In genomic region chr17:1625507-1626080, GRCh38 we compare ENCODE assay signal across 17 cellular contexts. TPM values are rescaled to one million over a fixed set of nuclear protein-coding genes. Genes with fewer than 3 reads are reported as not detected.
DNase-seq lines count a peak whose midpoint lies in the region; ATAC-seq and TF ChIP-seq lines count a peak whose summit lies in the region.
"Had no signal": no experiment of that assay in that cellular context is flagged by ENCODE, and none has a peak within 500 bp of the region (broad histone marks: within the 10 kb centered on the region; RNA-seq: fewer than 3 reads in every experiment).

No MANE protein-coding gene starts in this region.

- no peak for TF ChIP-seq EP300 in upper lobe of left lung (IDR thresholded peaks at IDR 0.05)

- TF ChIP-seq POLR2A in upper lobe of left lung (IDR thresholded peaks at IDR 0.05) = no peak

- H3K27me3 Mint-ChIP-seq in natural killer cell (ENCODE audit: low read depth in 2 of 2) (peaks cover 3 to 20% of the 10 kb centered on the region in 2 donors), endothelial cell (ENCODE audit: unreplicated experiment) (peaks cover 15% of the 10 kb centered on the region), neural progenitor cell (ENCODE audit: insufficient read depth, low read depth) (peaks cover 7% of the 10 kb centered on the region)
- H3K27me3 Mint-ChIP-seq in natural killer cell treated with Interleukin-12 subunit alpha and Interleukin-12 subunit beta and Interleukin-15 and Interleukin-18, amount 100 ng/mL, for 72 hours = peaks cover 0 to 7% of the 10 kb centered on the region in 2 donors
- H3K27me3 Mint-ChIP-seq: central memory CD8-positive, alpha-beta T cell had no signal

- intact Hi-C loops in natural killer cell (cut with micrococcal nuclease) = loop anchor here (5.0 kb wide), 1 partner anchor 108 kb away; the partner anchor contains the start of gene INPP5K

- 72 to 77% methylated on average over 9 of the region's 9 CpGs for WGBS in upper lobe of left lung, 2 donors

- peak overlapping the region; percentile 31 for H3K4me3 Mint-ChIP-seq in natural killer cell
- no peak overlapping the region for H3K4me3 Mint-ChIP-seq in natural killer cell treated with Interleukin-12 subunit alpha and Interleukin-12 subunit beta and Interleukin-15 and Interleukin-18, amount 100 ng/mL, for 72 hours
- H3K4me3 Mint-ChIP-seq in endothelial cell (ENCODE audit: unreplicated experiment) = peak overlapping the region; percentile 89
- peak overlapping the region; percentile 87 for H3K4me3 Mint-ChIP-seq in neural progenitor cell

- H3K4me3 ChIP-seq in neural progenitor cell = no peak overlapping the region
- no peak overlapping the region for H3K4me3 ChIP-seq in upper lobe of left lung
- H3K4me3 ChIP-seq: A549, adrenal gland, lung had no signal

- H3K4me1 ChIP-seq in neural progenitor cell = peaks cover 32% of the 10 kb centered on the region
- H3K4me1 ChIP-seq in upper lobe of left lung = peaks cover 29 to 52% (median 43%) of the 10 kb centered on the region in 4 donors

- H3K36me3 ChIP-seq in neural progenitor cell (no peaks in the 10 kb centered on the region), upper lobe of left lung (peaks cover 2 to 15% (median 8%) of the 10 kb centered on the region in 4 donors)
- H3K36me3 ChIP-seq: adrenal gland had no signal

- H3K36me3 Mint-ChIP-seq in natural killer cell (no peaks in the 10 kb centered on the region), endothelial cell (ENCODE audit: low read depth, unreplicated experiment) (peaks cover 9% of the 10 kb centered on the region), neural progenitor cell (peaks cover 2% of the 10 kb centered on the region)
- no peaks in the 10 kb centered on the region for H3K36me3 Mint-ChIP-seq in natural killer cell treated with Interleukin-12 subunit alpha and Interleukin-12 subunit beta and Interleukin-15 and Interleukin-18, amount 100 ng/mL, for 72 hours

- H3K27me3 ChIP-seq in neural progenitor cell (peaks cover 21% of the 10 kb centered on the region), upper lobe of left lung (no peaks in the 10 kb centered on the region)
- H3K27me3 ChIP-seq: adrenal gland had no signal

- H3F3A ChIP-seq in neural progenitor cell (ENCODE audit: low read depth) = peaks cover 30% of the 10 kb centered on the region

- no peaks in the 10 kb centered on the region for H3K9me3 Mint-ChIP-seq in natural killer cell
- no peaks in the 10 kb centered on the region for H3K9me3 Mint-ChIP-seq in natural killer cell treated with Interleukin-12 subunit alpha and Interleukin-12 subunit beta and Interleukin-15 and Interleukin-18, amount 100 ng/mL, for 72 hours
- H3K9me3 Mint-ChIP-seq in endothelial cell (ENCODE audit: unreplicated experiment) = no peaks in the 10 kb centered on the region
- H3K9me3 Mint-ChIP-seq in neural progenitor cell = no peaks in the 10 kb centered on the region
- H3K9me3 Mint-ChIP-seq: central memory CD8-positive, alpha-beta T cell had no signal

- H2AFZ ChIP-seq in neural progenitor cell (replicated peaks) = no peak overlapping the region

- peak overlapping the region; percentile 90 for H3K4me2 ChIP-seq in neural progenitor cell
- H3K4me2 ChIP-seq: A549 had no signal

- H3K9me3 ChIP-seq in neural progenitor cell (ENCODE audit: low read depth) = no peaks in the 10 kb centered on the region
- H3K9me3 ChIP-seq in upper lobe of left lung = no peaks in the 10 kb centered on the region
- H3K9me3 ChIP-seq: A549, adrenal gland had no signal

- TF ChIP-seq CTCF in natural killer cell (IDR thresholded peaks at IDR 0.05) (no peak), endothelial cell (IDR thresholded peaks at IDR 0.05; ENCODE audit: unreplicated experiment) (no peak), neural progenitor cell (IDR thresholded peaks at IDR 0.05) (no peak), upper lobe of left lung (IDR thresholded peaks at IDR 0.05) (no peak)

- no peak overlapping the region for H3K9ac ChIP-seq in neural progenitor cell

- H3K27ac Mint-ChIP-seq in natural killer cell = no peak overlapping the region
- H3K27ac Mint-ChIP-seq in natural killer cell treated with Interleukin-12 subunit alpha and Interleukin-12 subunit beta and Interleukin-15 and Interleukin-18, amount 100 ng/mL, for 72 hours = no peak overlapping the region
- peak overlapping the region; percentile 84 for H3K27ac Mint-ChIP-seq in endothelial cell (ENCODE audit: unreplicated experiment)
- H3K27ac Mint-ChIP-seq in neural progenitor cell = no peak overlapping the region

- ATAC-seq in natural killer cell (no peak), upper lobe of left lung (ENCODE audit: low FRiP score in 2 of 2) (no peak), HG03354 (IDR thresholded peaks at IDR 0.05; ENCODE audit: poor library complexity, severe bottlenecking, unreplicated experiment) (no peak)
- no peak for ATAC-seq in natural killer cell treated with Interleukin-12 subunit alpha and Interleukin-12 subunit beta and Interleukin-15 and Interleukin-18, amount 100 ng/mL, for 72 hours
- ATAC-seq: A549 had no signal

- peaks cover 15% of the 10 kb centered on the region for H4K20me1 ChIP-seq in neural progenitor cell (ENCODE audit: low read depth)

- H3K27ac ChIP-seq in neural progenitor cell = no peak overlapping the region
- peak overlapping the region; percentile 89 to 96 (median 93) for H3K27ac ChIP-seq in upper lobe of left lung
- H3K27ac ChIP-seq: A549 had no signal

- peaks cover 16 to 30% of the 10 kb centered on the region in 2 donors for H3K4me1 Mint-ChIP-seq in natural killer cell
- peaks cover 11 to 12% of the 10 kb centered on the region in 2 donors for H3K4me1 Mint-ChIP-seq in natural killer cell treated with Interleukin-12 subunit alpha and Interleukin-12 subunit beta and Interleukin-15 and Interleukin-18, amount 100 ng/mL, for 72 hours (ENCODE audit: low read depth in 2 of 2)
- peaks cover 40% of the 10 kb centered on the region for H3K4me1 Mint-ChIP-seq in endothelial cell (ENCODE audit: unreplicated experiment)
- H3K4me1 Mint-ChIP-seq in neural progenitor cell = peaks cover 33% of the 10 kb centered on the region

- no peaks in the 10 kb centered on the region for H3K79me2 ChIP-seq in neural progenitor cell (ENCODE audit: low read depth)

- DNase-seq in natural killer cell (no peak), endothelial cell (ENCODE audit: low spot score) (no peak), neural progenitor cell (ENCODE audit: low spot score) (no peak), upper lobe of left lung (peak in 1 of 2 donors; percentile 64), SW480 (ENCODE audit: low spot score) (no peak), DMS153 (lab: John Stamatoyannopoulos, UW) (no peak)
- DNase-seq in natural killer cell treated with Interleukin-12 subunit alpha and Interleukin-12 subunit beta and Interleukin-15 and Interleukin-18, amount 100 ng/mL, for 72 hours (ENCODE audit: low spot score) = no peak
- DNase-seq: activated CD4-positive, alpha-beta T cell treated with anti-CD3 and anti-CD28 coated beads, Interleukin-2, amount 50 U/mL, for 1 hour; activated T-cell treated with anti-CD3 and anti-CD28 coated beads, Interleukin-2, amount 50 U/mL, for 48 hours; effector memory CD4-positive, alpha-beta T cell; NCI-H1417; T-helper 9 cell had no signal

RNA-seq across cellular contexts. Expression of gene SLC43A2, which starts 3.0 kb away (rescaled TPM):
- 10 to 100 TPM; 24.5 to 36.0 (median 30.3) TPM for total RNA-seq in natural killer cell
- 1 to 10 TPM; 4.9 to 5.0 TPM for total RNA-seq in natural killer cell treated with Interleukin-12 subunit alpha and Interleukin-12 subunit beta and Interleukin-15 and Interleukin-18, amount 100 ng/mL, for 72 hours
- total RNA-seq in endothelial cell (ENCODE audit: unreplicated experiment) = 71.4 TPM
- 6.8 and 18.4 TPM in 2 replicates for total RNA-seq in neural progenitor cell (ENCODE audit: low replicate concordance)
- total RNA-seq in upper lobe of left lung = 10 to 100 TPM; 16.9 to 79.0 (median 49.2) TPM

RNA-seq across cellular contexts. Expression of gene SCARF1, which starts 19.9 kb away (rescaled TPM):
- total RNA-seq in natural killer cell (1 to 10 TPM in 2 of 3 donors, under 1 TPM in 1; 0.59 to 3.1 (median 1.0) TPM), endothelial cell (ENCODE audit: unreplicated experiment) (289 TPM), neural progenitor cell (ENCODE audit: low replicate concordance) (1.1 TPM in 1 of 2 replicates, not detected in the other), upper lobe of left lung (10 to 100 TPM; 22.0 to 93.2 (median 55.5) TPM)
- 1 to 10 TPM; 3.6 to 4.1 TPM for total RNA-seq in natural killer cell treated with Interleukin-12 subunit alpha and Interleukin-12 subunit beta and Interleukin-15 and Interleukin-18, amount 100 ng/mL, for 72 hours

RNA-seq across cellular contexts. Expression of gene RILP, which starts 24.1 kb away (rescaled TPM):
- 1 to 10 TPM; 2.3 to 5.1 (median 4.0) TPM for total RNA-seq in natural killer cell
- total RNA-seq in natural killer cell treated with Interleukin-12 subunit alpha and Interleukin-12 subunit beta and Interleukin-15 and Interleukin-18, amount 100 ng/mL, for 72 hours = 1 to 10 TPM; 1.2 to 3.1 TPM
- total RNA-seq in endothelial cell (ENCODE audit: unreplicated experiment) = 14.2 TPM
- 0.13 and 2.8 TPM in 2 replicates for total RNA-seq in neural progenitor cell (ENCODE audit: low replicate concordance)
- total RNA-seq in upper lobe of left lung = 100 to 1,000 TPM in 2 of 6 donors, 10 to 100 TPM in 4; 43.7 to 192 (median 85.4) TPM

RNA-seq across cellular contexts. Expression of gene PRPF8, which starts 59.1 kb away (rescaled TPM):
- total RNA-seq in natural killer cell (100 to 1,000 TPM; 475 to 508 (median 480) TPM), endothelial cell (ENCODE audit: unreplicated experiment) (295 TPM), neural progenitor cell (ENCODE audit: low replicate concordance) (119 and 173 TPM in 2 replicates), upper lobe of left lung (100 to 1,000 TPM; 173 to 283 (median 220) TPM)
- total RNA-seq in natural killer cell treated with Interleukin-12 subunit alpha and Interleukin-12 subunit beta and Interleukin-15 and Interleukin-18, amount 100 ng/mL, for 72 hours = 100 to 1,000 TPM; 348 to 422 TPM

Comparison
In these comparisons a context has a peak if more than half of its experiments do, and no peak if none do; other contexts are left out.
1. RNA of gene SCARF1, which starts 19.9 kb away (total RNA-seq): 289 TPM in endothelial cell (single experiment) and 22.0 to 93.2 TPM in upper lobe of left lung; 3.6 to 4.1 TPM in natural killer cell treated with Interleukin-12 subunit alpha and Interleukin-12 subunit beta and Interleukin-15 and Interleukin-18, amount 100 ng/mL, for 72 hours, 0.59 to 3.1 TPM in natural killer cell and 1.1 TPM in neural progenitor cell; every median in the first group is over 4 times any median in the second.